Comparison of ENCODE assay signal across 27 cellular contexts in genomic region chr2:54611830-54612545, GRCh38.
DNase-seq lines count a peak whose midpoint lies in the region; ATAC-seq and TF ChIP-seq lines count a peak whose summit lies in the region.
"Had no signal": no experiment of that assay in that cellular context is flagged by ENCODE, and none has a peak within 500 bp of the region (broad histone marks: within the 10 kb centered on the region; RNA-seq: fewer than 3 reads in every experiment).

No MANE protein-coding gene starts in this region.

- no peaks in the 10 kb centered on the region for H3K9me3 Mint-ChIP-seq in activated naive CD4-positive, alpha-beta T cell treated with anti-CD3 and anti-CD28 coated beads, Interleukin-2, amount 50 U/mL, for 24 hours
- H3K9me3 Mint-ChIP-seq in activated naive CD4-positive, alpha-beta T cell treated with anti-CD3 and anti-CD28 coated beads, Interleukin-2, amount 50 U/mL, for 72 hours: peaks cover 0 to 5% of the 10 kb centered on the region in 2 donors
- no peaks in the 10 kb centered on the region for H3K9me3 Mint-ChIP-seq in memory B cell
- H3K9me3 Mint-ChIP-seq: activated CD8-positive, alpha-beta T cell treated with anti-CD3 and anti-CD28 coated beads for 36 hours; CD14-positive monocyte; T-helper 1 cell treated with Interleukin-12 subunit alpha and Interleukin-12 subunit beta and Interleukin-4 antibody, amounts not matched to agents 30 μg/mL and 1 μg/mL, for 36 hours had no signal

- H3K4me1 ChIP-seq in stomach (peaks cover 30 to 74% (median 57%) of the 10 kb centered on the region in 4 donors), lower lobe of right lung (peaks cover 52% of the 10 kb centered on the region)
- H3K4me1 ChIP-seq: SJCRH30 had no signal

- no peaks in the 10 kb centered on the region for H3K9me3 ChIP-seq in T-helper 17 cell (ENCODE audit: control insufficient read depth, low read length, poor library complexity, severe bottlenecking)
- H3K9me3 ChIP-seq in stomach: no peaks in the 10 kb centered on the region
- H3K9me3 ChIP-seq in lower lobe of right lung: no peaks in the 10 kb centered on the region
- H3K9me3 ChIP-seq: body of pancreas, esophagus squamous epithelium, MG63, mucosa of descending colon, SJCRH30, testis had no signal

- no peak for DNase-seq in activated naive CD4-positive, alpha-beta T cell treated with anti-CD3 and anti-CD28 coated beads, Interleukin-2, amount 50 U/mL, for 72 hours (ENCODE audit: low spot score in 2 of 2)
- DNase-seq in T-helper 17 cell (no peak), memory B cell (ENCODE audit: low spot score in 2 of 2) (no peak), stomach (no peak), lower lobe of right lung (no peak)
- DNase-seq in activated effector memory CD4-positive, alpha-beta T cell treated with anti-CD3 and anti-CD28 coated beads, Interleukin-2, amount 50 U/mL, for 16 hours: no peak
- DNase-seq: activated CD8-positive, alpha-beta T cell treated with anti-CD3 and anti-CD28 coated beads for 36 hours; activated naive CD8-positive, alpha-beta T cell treated with anti-CD3 and anti-CD28 coated beads, Interleukin-2, amount 10 ng/mL, durations not matched to agents 7 days and 5 days; activated T-cell treated with anti-CD3 and anti-CD28 coated beads, Interleukin-2, amount 50 U/mL, for 1 hour; body of pancreas; effector CD8-positive, alpha-beta T cell; esophagus squamous epithelium; GOT3; IMR-90; MG63; mucosa of descending colon; NCI-H1436 treated with DMSO at 0.1 percent for 48 hours; PC-9; right cardiac atrium; SJCRH30; testis had no signal

- H3K27me3 Mint-ChIP-seq in activated naive CD4-positive, alpha-beta T cell treated with anti-CD3 and anti-CD28 coated beads, Interleukin-2, amount 50 U/mL, for 24 hours: no peaks in the 10 kb centered on the region
- H3K27me3 Mint-ChIP-seq in T-helper 17 cell (no peaks in the 10 kb centered on the region), memory B cell (no peaks in the 10 kb centered on the region)
- H3K27me3 Mint-ChIP-seq: activated CD8-positive, alpha-beta T cell treated with anti-CD3 and anti-CD28 coated beads for 36 hours; activated naive CD8-positive, alpha-beta T cell treated with anti-CD3 and anti-CD28 coated beads, Interleukin-2, amount 10 ng/mL, durations not matched to agents 7 days and 5 days had no signal

- H3K4me3 ChIP-seq in stomach (no peak overlapping the region), lower lobe of right lung (no peak overlapping the region)
- H3K4me3 ChIP-seq: body of pancreas, esophagus squamous epithelium, GM12878, MG63, mucosa of descending colon, PC-9, SJCRH30, testis had no signal

- intact Hi-C loops in stomach (cut with DNase I; ENCODE audit: low total_unique reads) (no loop called here), lower lobe of right lung (cut with DNase I) (no loop called here)

- 63 to 77% (median 73%) methylated on average over 12 to 14 of the region's 14 CpGs for WGBS in stomach, 5 donors

- no peak for ATAC-seq in activated naive CD4-positive, alpha-beta T cell treated with anti-CD3 and anti-CD28 coated beads, Interleukin-2, amount 50 U/mL, for 72 hours
- ATAC-seq in T-helper 17 cell (no peak), memory B cell (ENCODE audit: low read depth) (no peak), lower lobe of right lung (no peak), GM21526 (IDR thresholded peaks at IDR 0.05; ENCODE audit: low FRiP score, unreplicated experiment) (no peak)
- ATAC-seq: activated CD8-positive, alpha-beta T cell treated with anti-CD3 and anti-CD28 coated beads for 36 hours; body of pancreas; GM12878; mucosa of descending colon; right cardiac atrium had no signal

- TF ChIP-seq CTCF in stomach (IDR thresholded peaks at IDR 0.05) (no peak), lower lobe of right lung (IDR thresholded peaks at IDR 0.05) (no peak)

- H3K36me3 ChIP-seq in stomach (peaks cover 0 to 39% (median 33%) of the 10 kb centered on the region in 4 donors), lower lobe of right lung (peaks cover 33% of the 10 kb centered on the region)

- TF ChIP-seq EP300 in stomach (IDR thresholded peaks at IDR 0.05): no peak

- no peak overlapping the region for H3K4me3 Mint-ChIP-seq in activated naive CD4-positive, alpha-beta T cell treated with anti-CD3 and anti-CD28 coated beads, Interleukin-2, amount 50 U/mL, for 24 hours
- peak overlapping the region; percentile 28 for H3K4me3 Mint-ChIP-seq in T-helper 17 cell
- H3K4me3 Mint-ChIP-seq in memory B cell: no peak overlapping the region
- H3K4me3 Mint-ChIP-seq: activated CD8-positive, alpha-beta T cell treated with anti-CD3 and anti-CD28 coated beads for 36 hours; activated naive CD8-positive, alpha-beta T cell treated with anti-CD3 and anti-CD28 coated beads, Interleukin-2, amount 10 ng/mL, durations not matched to agents 7 days and 5 days; CD14-positive monocyte; T-helper 1 cell treated with Interleukin-12 subunit alpha and Interleukin-12 subunit beta and Interleukin-4 antibody, amounts not matched to agents 30 μg/mL and 1 μg/mL, for 36 hours had no signal

- no peak for TF ChIP-seq POLR2A in stomach (IDR thresholded peaks at IDR 0.05)

- peaks cover 7% of the 10 kb centered on the region for H3K36me3 Mint-ChIP-seq in activated naive CD4-positive, alpha-beta T cell treated with anti-CD3 and anti-CD28 coated beads, Interleukin-2, amount 50 U/mL, for 24 hours
- peaks cover 4 to 25% of the 10 kb centered on the region in 2 donors for H3K36me3 Mint-ChIP-seq in activated naive CD4-positive, alpha-beta T cell treated with anti-CD3 and anti-CD28 coated beads, Interleukin-2, amount 50 U/mL, for 72 hours
- H3K36me3 Mint-ChIP-seq in T-helper 17 cell (ENCODE audit: low read depth): peaks cover 2% of the 10 kb centered on the region
- peaks cover 35% of the 10 kb centered on the region for H3K36me3 Mint-ChIP-seq in memory B cell

- no peaks in the 10 kb centered on the region for H3K27me3 ChIP-seq in stomach
- H3K27me3 ChIP-seq in lower lobe of right lung (ENCODE audit: low read depth): no peaks in the 10 kb centered on the region
- H3K27me3 ChIP-seq: body of pancreas, esophagus squamous epithelium, MG63, SJCRH30, testis had no signal

- peak overlapping the region; percentile 71 for H3K27ac Mint-ChIP-seq in activated naive CD4-positive, alpha-beta T cell treated with anti-CD3 and anti-CD28 coated beads, Interleukin-2, amount 50 U/mL, for 24 hours
- H3K27ac Mint-ChIP-seq in activated naive CD4-positive, alpha-beta T cell treated with anti-CD3 and anti-CD28 coated beads, Interleukin-2, amount 50 U/mL, for 72 hours: peak overlapping the region in 1 of 2 donors; percentile 52
- H3K27ac Mint-ChIP-seq in T-helper 17 cell: no peak overlapping the region
- peak overlapping the region; percentile 60 for H3K27ac Mint-ChIP-seq in memory B cell
- H3K27ac Mint-ChIP-seq: activated CD8-positive, alpha-beta T cell treated with anti-CD3 and anti-CD28 coated beads for 36 hours; activated naive CD8-positive, alpha-beta T cell treated with anti-CD3 and anti-CD28 coated beads, Interleukin-2, amount 10 ng/mL, durations not matched to agents 7 days and 5 days; T-helper 1 cell treated with Interleukin-12 subunit alpha and Interleukin-12 subunit beta and Interleukin-4 antibody, amounts not matched to agents 30 μg/mL and 1 μg/mL, for 36 hours had no signal

- H3K27ac ChIP-seq in stomach (peak overlapping the region in 4 of 5 donors; percentile 17 to 62 (median 51)), lower lobe of right lung (no peak overlapping the region)
- H3K27ac ChIP-seq: HL-60, SJCRH30, testis had no signal

- H3K4me1 Mint-ChIP-seq in activated naive CD4-positive, alpha-beta T cell treated with anti-CD3 and anti-CD28 coated beads, Interleukin-2, amount 50 U/mL, for 24 hours: peaks cover 71% of the 10 kb centered on the region
- H3K4me1 Mint-ChIP-seq in T-helper 17 cell (peaks cover 35% of the 10 kb centered on the region), memory B cell (peaks cover 38% of the 10 kb centered on the region)
